ENCODE assay signal across 21 cellular contexts in the genomic region with DNA sequence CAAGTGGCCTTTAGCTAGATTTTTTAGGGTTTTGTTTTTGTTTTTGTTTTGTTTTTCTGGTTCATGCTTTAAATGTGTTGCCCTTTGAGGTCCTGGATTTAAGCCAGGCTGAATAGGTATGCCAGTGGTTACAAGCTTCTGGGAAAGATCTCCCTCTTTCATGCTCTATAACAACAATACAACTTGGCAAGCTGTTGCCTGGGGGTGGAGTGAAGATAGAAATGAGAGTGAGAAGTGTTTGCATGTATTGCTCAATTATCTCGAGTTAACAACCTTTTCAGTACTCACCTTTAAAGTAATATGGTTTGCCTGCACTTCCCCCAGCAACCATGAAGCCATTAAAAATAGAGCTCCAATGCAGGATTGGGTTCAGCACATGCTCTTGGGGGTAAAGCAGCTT. TPM values are rescaled to one million over a fixed set of nuclear protein-coding genes. Genes with fewer than 3 reads are reported as not detected.
"Had no signal": no experiment of that assay in that cellular context is flagged by ENCODE, and none has a peak within 500 bp of the region (broad histone marks: within the 10 kb centered on the region; RNA-seq: fewer than 3 reads in every experiment).

No MANE protein-coding gene starts in this region.

- ATAC-seq: gastrocnemius medialis; heart right ventricle; left ventricle myocardium superior; pancreas; stimulated activated naive CD8-positive, alpha-beta T cell treated with anti-CD3 and anti-CD28 coated beads, Interleukin-15, amount 100 ng/mL, for 72 hours had no signal

- H3K36me3 ChIP-seq: gastrocnemius medialis, heart right ventricle, neural progenitor cell, pancreas, thoracic aorta had no signal

- H3K9me3 ChIP-seq: gastrocnemius medialis, pancreas, thoracic aorta had no signal

- DNase-seq: activated B cell treated with CpG ODN at 0.5 μM for 24 hours; activated CD4-positive, alpha-beta T cell treated with anti-CD3 and anti-CD28 coated beads, Interleukin-2, amount 10 ng/mL, durations not matched to agents 24 days and 14 days; activated CD8-positive, alpha-beta memory T cell treated with anti-CD3 and anti-CD28 coated beads for 24 hours; activated naive CD4-positive, alpha-beta T cell treated with Interleukin-2 at 50 U/mL for 16 hours; central memory CD4-positive, alpha-beta T cell; cortex of kidney; effector memory CD4-positive, alpha-beta T cell; gastrocnemius medialis; heart right ventricle; islet precursor cell; left ventricle myocardium superior; pancreas; retina; stimulated activated CD4-positive, alpha-beta T cell treated with anti-CD3 and anti-CD28 coated beads, Interleukin-4, amount 100 ng/mL, for 4 hours; stimulated activated naive CD8-positive, alpha-beta T cell treated with anti-CD3 and anti-CD28 coated beads, Interleukin-15, amount 100 ng/mL, for 72 hours had no signal

- H3K4me3 ChIP-seq: gastrocnemius medialis, heart right ventricle, neural progenitor cell, pancreas, skin epidermis, thoracic aorta had no signal

- H3K27ac ChIP-seq: epithelial cell of prostate, gastrocnemius medialis, heart right ventricle, neural progenitor cell, pancreas, skin epidermis, thoracic aorta had no signal

- H3K4me1 ChIP-seq: gastrocnemius medialis, heart right ventricle, neural progenitor cell, pancreas had no signal

- H3K27me3 ChIP-seq: gastrocnemius medialis, neural progenitor cell, pancreas had no signal

- H3K9ac ChIP-seq: neural progenitor cell had no signal

RNA-seq across cellular contexts. Expression of a gene that starts 19.2 kb away (rescaled TPM):
- total RNA-seq: activated B cell treated with CpG ODN at 0.5 μM for 24 hours; activated CD4-positive, alpha-beta T cell treated with anti-CD3 and anti-CD28 coated beads, Interleukin-2, amount 10 ng/mL, durations not matched to agents 24 days and 14 days; heart right ventricle; left ventricle myocardium superior; mesothelial cell of epicardium; thoracic aorta had no signal
- polyA plus RNA-seq: adipose tissue, heart right ventricle had no signal
